Comparison of ENCODE assay signal across 8 cellular contexts in the genomic region with DNA sequence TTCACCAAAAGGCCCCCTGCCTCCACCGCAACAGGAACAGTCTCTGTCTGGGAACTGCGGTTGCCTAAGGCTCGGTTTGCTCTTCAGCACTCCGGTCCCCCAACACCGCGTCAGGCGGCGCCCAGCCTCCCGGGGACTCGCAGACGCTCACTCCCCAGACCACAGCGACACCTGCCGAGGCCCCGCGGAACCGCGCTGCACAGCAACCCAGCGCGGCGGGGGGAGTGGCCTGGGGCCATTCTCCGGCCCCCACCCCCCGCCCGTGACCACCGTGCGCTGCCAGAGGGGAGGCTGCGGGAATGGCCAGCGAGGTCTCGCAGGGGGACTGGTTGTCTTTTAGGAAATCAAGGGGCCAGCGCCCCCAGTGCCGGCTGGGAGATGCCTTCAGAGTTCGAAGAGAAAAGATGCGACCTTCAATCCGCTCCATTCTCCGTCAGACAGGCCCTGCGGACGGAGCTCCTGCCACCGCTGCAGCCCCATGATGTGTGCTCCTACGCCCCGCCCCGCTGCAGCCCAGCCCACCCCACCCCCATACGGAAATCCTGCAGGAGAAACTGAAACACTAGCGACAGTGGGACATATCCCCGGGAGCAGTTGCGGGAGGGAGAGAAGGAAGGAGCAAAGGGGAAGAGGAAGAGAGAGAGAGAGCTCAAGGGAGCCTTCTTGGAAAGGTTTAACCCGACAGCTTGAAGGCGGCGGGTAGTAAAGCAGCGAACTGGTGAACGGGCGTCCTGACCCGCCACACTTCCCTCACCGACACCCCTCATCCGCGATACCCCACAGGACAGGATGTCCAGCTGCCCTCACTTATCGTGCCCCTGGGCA.
DNase-seq lines count a peak whose midpoint lies in the region; ATAC-seq and TF ChIP-seq lines count a peak whose summit lies in the region.

No MANE protein-coding gene starts in this region.

- CTCF ChIA-PET in GM10248 (lab: Yijun Ruan, JAX) = interaction anchor here (0.8 to 4.0 kb wide), 39 partner anchors 8 to 1307 kb away, joined by 3 to 51 read pairs (median 4); no protein-coding TSS in a partner anchor

- POLR2A ChIA-PET in GM10248 (lab: Yijun Ruan, JAX) = no interaction called here

- H3K4me3 ChIP-seq in NB4 (ENCODE audit: low read depth, low read length) (peak overlapping the region; percentile 29), right atrium auricular region (peak overlapping the region; percentile 58 to 65), psoas muscle (peak overlapping the region; percentile 74), urinary bladder (ENCODE audit: low read depth, low read length) (peak overlapping the region; percentile 64)

- ATAC-seq in HG02588 (IDR thresholded peaks at IDR 0.05; ENCODE audit: unreplicated experiment) = peak; percentile 98
- ATAC-seq in psoas muscle = peak; percentile 91 to 99 (median 96)

- peak; percentile 96 for TF ChIP-seq CTCF in GM10248 (IDR thresholded peaks at IDR 0.05; ENCODE audit: control extremely low read depth, extremely low read depth, low read depth, missing control alignments)
- peak; percentile 90 for TF ChIP-seq CTCF in NB4 (IDR thresholded peaks at IDR 0.05; ENCODE audit: low read depth, low read length)
- TF ChIP-seq CTCF in right atrium auricular region (IDR thresholded peaks at IDR 0.05) = peak; percentile 95 to 98
- peak; percentile 89 for TF ChIP-seq CTCF in psoas muscle (IDR thresholded peaks at IDR 0.05)

- no peak for TF ChIP-seq POLR2A in NB4 (IDR thresholded peaks at IDR 0.05; ENCODE audit: extremely low read depth, insufficient read length)

- intact Hi-C loops in psoas muscle (cut with DNase I) = loop anchor here in 1 of 2 donors (10.0 kb wide), 1 partner anchor 658 kb away; a partner anchor contains a TSS

- H3K4me1 ChIP-seq in right atrium auricular region = peaks cover 0 to 6% of the 10 kb centered on the region in 2 donors
- H3K4me1 ChIP-seq in psoas muscle = peaks cover 11% of the 10 kb centered on the region
- no peaks in the 10 kb centered on the region for H3K4me1 ChIP-seq in urinary bladder (ENCODE audit: insufficient read depth)

- H3K36me3 ChIP-seq in right atrium auricular region (no peaks in the 10 kb centered on the region), psoas muscle (ENCODE audit: insufficient read depth in 1 of 2, low read depth in 1 of 2) (no peaks in the 10 kb centered on the region), urinary bladder (ENCODE audit: insufficient read depth) (no peaks in the 10 kb centered on the region)

- H3K27ac ChIP-seq in right atrium auricular region = peak overlapping the region; percentile 75 to 90
- H3K27ac ChIP-seq in psoas muscle = peak overlapping the region; percentile 68
- peak overlapping the region; percentile 59 for H3K27ac ChIP-seq in urinary bladder (ENCODE audit: low read depth)

- no peaks in the 10 kb centered on the region for H3K27me3 ChIP-seq in right atrium auricular region
- peaks cover 0 to 14% (median 0%) of the 10 kb centered on the region in 3 donors for H3K27me3 ChIP-seq in psoas muscle (ENCODE audit: insufficient read depth in 3 of 3, low read length in 2 of 3)

- 0 to 1% (median 0%) methylated on average over 55 of the region's 55 CpGs for WGBS in psoas muscle, 3 donors
- WGBS in urinary bladder = under 1% methylated on average over 55 of the region's 55 CpGs

- DNase-seq in GM10248 (ENCODE audit: extremely low spot score) (peak; percentile 89), NB4 (ENCODE audit: low read depth) (peak; percentile 73), SW480 (ENCODE audit: low spot score) (peak; percentile 83), amygdala (lab: John Stamatoyannopoulos, UW) (peak; percentile 50 to 94 (median 84)), right atrium auricular region (ENCODE audit: low spot score) (peak; percentile 84), psoas muscle (peak; percentile 87 to 93)

- H3K9me3 ChIP-seq in right atrium auricular region (no peaks in the 10 kb centered on the region), psoas muscle (no peaks in the 10 kb centered on the region)

Comparison
In these comparisons a context has a peak if more than half of its experiments do, and no peak if none do; other contexts are left out.
1. Peak in every context shown above with its lines: DNase-seq, ATAC-seq, H3K4me3 ChIP-seq and H3K27ac ChIP-seq.